8 cellular contexts compared by ENCODE assay signal in genomic region chrX:150982235-150982785, GRCh38. TPM values are rescaled to one million over a fixed set of nuclear protein-coding genes. Genes with fewer than 3 reads are reported as not detected.
DNase-seq lines count a peak whose midpoint lies in the region; ATAC-seq and TF ChIP-seq lines count a peak whose summit lies in the region.

No MANE protein-coding gene starts in this region.

- H3K27ac Mint-ChIP-seq in natural killer cell, result no peak overlapping the region

- DNase-seq in MM.1S, result no peak
- peak; percentile 6 for DNase-seq in choroid plexus epithelial cell (ENCODE audit: low read depth)
- no peak for DNase-seq in natural killer cell
- DNase-seq in NCI-H748 (lab: John Stamatoyannopoulos, UW; ENCODE audit: unreplicated experiment), result no peak
- DNase-seq in NCI-H2196 treated with DMSO at 0.1 percent for 48 hours (lab: John Stamatoyannopoulos, UW; ENCODE audit: unreplicated experiment), result no peak
- no peak for DNase-seq in stimulated activated CD4-positive, alpha-beta T cell treated with anti-CD3 and anti-CD28 coated beads, Interleukin-15, amount 100 ng/mL, for 24 hours

- peak overlapping the region; percentile 64 to 82 (median 74) for H3K4me3 ChIP-seq in BLaER1 treated with 17β-estradiol and CSF1 and Interleukin-3, amounts not matched to agents 10 nM and 100 nM
- H3K4me3 ChIP-seq in MM.1S (ENCODE audit: low read length) (peak overlapping the region; percentile 69), choroid plexus epithelial cell (ENCODE audit: low read depth, low read length) (peak overlapping the region; percentile 66)

- H3K9me2 ChIP-seq in MM.1S (replicated peaks; ENCODE audit: insufficient read depth, low read length), result no peaks in the 10 kb centered on the region

- ATAC-seq in natural killer cell (no peak), HG02759 (IDR thresholded peaks at IDR 0.05; ENCODE audit: unreplicated experiment) (no peak)

- TF ChIP-seq CTCF in MM.1S (IDR thresholded peaks at IDR 0.05; ENCODE audit: low read length) (no peak), choroid plexus epithelial cell (conservative IDR thresholded peaks at IDR 0.05; ENCODE audit: low read depth, low read length) (no peak), natural killer cell (IDR thresholded peaks at IDR 0.05) (no peak)

- H3K4me3 Mint-ChIP-seq in natural killer cell, result peak overlapping the region; percentile 72

- H3K36me3 ChIP-seq in BLaER1 treated with 17β-estradiol and CSF1 and Interleukin-3, amounts not matched to agents 10 nM and 100 nM, result peaks cover 0 to 19% (median 12%) of the 10 kb centered on the region in 11 experiments; a peak in 13 of 22 replicates
- H3K36me3 ChIP-seq in MM.1S (replicated peaks; ENCODE audit: insufficient read depth, low read length), result no peaks in the 10 kb centered on the region

- H3K9me3 Mint-ChIP-seq in natural killer cell, result no peaks in the 10 kb centered on the region

- H3K36me3 Mint-ChIP-seq in natural killer cell, result no peaks in the 10 kb centered on the region

- intact Hi-C loops in natural killer cell (cut with micrococcal nuclease), result no loop called here

- H3K9me3 ChIP-seq in BLaER1 treated with 17β-estradiol and CSF1 and Interleukin-3, amounts not matched to agents 10 nM and 100 nM (replicated peaks in 1 of 11), result peaks cover 0 to 16% (median 4%) of the 10 kb centered on the region in 11 experiments; a peak in 6 of 22 replicates
- H3K9me3 ChIP-seq in MM.1S (replicated peaks; ENCODE audit: insufficient read depth, low read length), result no peaks in the 10 kb centered on the region

- H2AFZ ChIP-seq in MM.1S (ENCODE audit: low read length), result peak overlapping the region; percentile 74

- peaks cover 6 to 9% of the 10 kb centered on the region in 2 donors for H3K4me1 Mint-ChIP-seq in natural killer cell

- H3F3A ChIP-seq in MM.1S (ENCODE audit: insufficient read depth, low read length), result no peaks in the 10 kb centered on the region

- H3K9ac ChIP-seq in BLaER1 treated with 17β-estradiol and CSF1 and Interleukin-3, amounts not matched to agents 10 nM and 100 nM, result peak overlapping the region; percentile 84 to 93 (median 90)
- H3K9ac ChIP-seq in MM.1S (ENCODE audit: low read length), result peak overlapping the region; percentile 52

- H4K20me1 ChIP-seq in BLaER1 treated with 17β-estradiol and CSF1 and Interleukin-3, amounts not matched to agents 10 nM and 100 nM, result peaks cover 0 to 13% (median 0%) of the 10 kb centered on the region in 11 experiments; a peak in 3 of 22 replicates
- no peaks in the 10 kb centered on the region for H4K20me1 ChIP-seq in MM.1S (ENCODE audit: insufficient read depth, low read length)

- H3K4me1 ChIP-seq in BLaER1 treated with 17β-estradiol and CSF1 and Interleukin-3, amounts not matched to agents 10 nM and 100 nM, result peaks cover 0 to 15% (median 9%) of the 10 kb centered on the region in 10 experiments; a peak in 14 of 20 replicates
- 0 out of 2 replicates have a peak, but pooled peaks cover 3% of the 10 kb centered on the region for H3K4me1 ChIP-seq in MM.1S (ENCODE audit: low read length)

- H3K27me3 ChIP-seq in BLaER1 treated with 17β-estradiol and CSF1 and Interleukin-3, amounts not matched to agents 10 nM and 100 nM, result peaks cover 0 to 9% (median 0%) of the 10 kb centered on the region in 11 experiments; a peak in 1 of 22 replicates
- no peaks in the 10 kb centered on the region for H3K27me3 ChIP-seq in MM.1S (replicated peaks; ENCODE audit: insufficient read depth, low read length)

- H3K4me2 ChIP-seq in BLaER1 treated with 17β-estradiol and CSF1 and Interleukin-3, amounts not matched to agents 10 nM and 100 nM, result peak overlapping the region; percentile 82 to 91 (median 86)
- H3K4me2 ChIP-seq in MM.1S (ENCODE audit: low read depth, low read length), result peak overlapping the region; percentile 81

- peak overlapping the region in 8 of 11 experiments; percentile 47 to 91 (median 86); a peak in 14 of 22 replicates for H3K27ac ChIP-seq in BLaER1 treated with 17β-estradiol and CSF1 and Interleukin-3, amounts not matched to agents 10 nM and 100 nM
- no peak overlapping the region for H3K27ac ChIP-seq in MM.1S (ENCODE audit: low read length)

- H3K79me2 ChIP-seq in MM.1S (ENCODE audit: low read length), result peaks cover 12% of the 10 kb centered on the region

- H3K27me3 Mint-ChIP-seq in natural killer cell (ENCODE audit: low read depth in 2 of 2), result peaks cover 19 to 21% of the 10 kb centered on the region in 2 donors

RNA-seq across cellular contexts. Expression of gene HMGB3, which starts 0.8 kb away (rescaled TPM):
- 1 to 10 TPM; 1.6 to 3.4 (median 3.0) TPM for total RNA-seq in natural killer cell
